ENCODE assay signal across 8 cellular contexts in genomic region chr21:43331962-43332458, GRCh38.
DNase-seq lines count a peak whose midpoint lies in the region; ATAC-seq and TF ChIP-seq lines count a peak whose summit lies in the region.
"Had no signal": no experiment of that assay in that cellular context is flagged by ENCODE, and none has a peak within 500 bp of the region (broad histone marks: within the 10 kb centered on the region; RNA-seq: fewer than 3 reads in every experiment).

No MANE protein-coding gene starts in this region.

- TF ChIP-seq CTCF in cardiac fibroblast (IDR thresholded peaks at IDR 0.05; ENCODE audit: low read depth, low read length) (no peak), testis (IDR thresholded peaks at IDR 0.05) (no peak), GM10248 (IDR thresholded peaks at IDR 0.05; ENCODE audit: control extremely low read depth, extremely low read depth, low read depth, missing control alignments) (no peak)

- POLR2A ChIA-PET in GM10248 (lab: Yijun Ruan, JAX) (no interaction called here), HEK293T (lab: Yijun Ruan, JAX) (no interaction called here)

- 70 to 80% methylated on average over 14 of the region's 14 CpGs for WGBS in testis, 2 donors

- no peak overlapping the region for H3K27ac ChIP-seq in testis

- CTCF ChIA-PET in GM10248 (lab: Yijun Ruan, JAX) (interaction anchor here (1.4 to 1.5 kb wide), 2 partner anchors 14 to 22 kb away, joined by 3 to 4 read pairs; no protein-coding TSS in a partner anchor), HEK293T (lab: Yijun Ruan, JAX) (interaction anchor here (0.7 kb wide), 1 partner anchor 11 kb away, joined by 3 read pairs; no protein-coding TSS in a partner anchor)

- no peaks in the 10 kb centered on the region for H3K9me3 ChIP-seq in testis

- intact Hi-C loops in left colon (cut with DNase I, micrococcal nuclease) (no loop called here), testis (cut with DNase I; ENCODE audit: low total_unique reads) (no loop called here)

- H3K4me3 ChIP-seq in cardiac fibroblast (replicated peaks in 1 of 2; ENCODE audit: low read depth in 2 of 2, low read length in 2 of 2) (no peak overlapping the region), testis (no peak overlapping the region)

- H3K4me1 ChIP-seq in testis = peaks cover 16% of the 10 kb centered on the region

- H3K36me3 ChIP-seq in testis (ENCODE audit: low read depth, missing control alignments) = no peaks in the 10 kb centered on the region

- peak; percentile 57 for ATAC-seq in left colon

- no peak for TF ChIP-seq POLR2A in testis (IDR thresholded peaks at IDR 0.05)

- peak; percentile 80 for DNase-seq in LHCN-M2 (ENCODE audit: low read depth)
- DNase-seq in cardiac fibroblast (ENCODE audit: low read depth in 2 of 2) = peak; percentile 95 to 97
- no peak for DNase-seq in left colon
- DNase-seq in testis = peak; percentile 54
- DNase-seq in GM10248 (ENCODE audit: extremely low spot score) = no peak
- no peak for DNase-seq in HEK293T (ENCODE audit: extremely low spot score)
- no peak for DNase-seq in stimulated activated CD4-positive, alpha-beta T cell treated with anti-CD3 and anti-CD28 coated beads, Interleukin-4, amount 100 ng/mL, for 24 hours
- DNase-seq: activated naive CD4-positive, alpha-beta T cell had no signal

- H3K27me3 ChIP-seq in testis = no peaks in the 10 kb centered on the region

TF ChIP-seq in HEK293T, 16 proteins besides CTCF, POLR2A, EP300 and RAD21:
- no peak for TF ChIP-seq NFRKB (IDR thresholded peaks at IDR 0.05)
- TF ChIP-seq ELF4 (IDR thresholded peaks at IDR 0.05) = no peak
- TF ChIP-seq BHLHE40 (IDR thresholded peaks at IDR 0.05; ENCODE audit: borderline replicate concordance) = no peak
- no peak for TF ChIP-seq SP1 (IDR thresholded peaks at IDR 0.05)
- no peak for TF ChIP-seq FOXM1 (IDR thresholded peaks at IDR 0.05; ENCODE audit: borderline replicate concordance)
- TF ChIP-seq L3MBTL2 (conservative IDR thresholded peaks at IDR 0.05) = no peak
- no peak for TF ChIP-seq ARNT (IDR thresholded peaks at IDR 0.05)
- TF ChIP-seq HDGF (IDR thresholded peaks at IDR 0.05; ENCODE audit: borderline replicate concordance) = no peak
- no peak for TF ChIP-seq ZNF384 (IDR thresholded peaks at IDR 0.05)
- no peak for TF ChIP-seq PKNOX1 (IDR thresholded peaks at IDR 0.05)
- TF ChIP-seq LEF1 (IDR thresholded peaks at IDR 0.05; ENCODE audit: borderline replicate concordance) = no peak
- no peak for TF ChIP-seq SUZ12 (IDR thresholded peaks at IDR 0.05)
- no peak for TF ChIP-seq FOXA1 (IDR thresholded peaks at IDR 0.05)
- TF ChIP-seq FOXK2 (IDR thresholded peaks at IDR 0.05) = no peak
- TF ChIP-seq CTBP1 (IDR thresholded peaks at IDR 0.05; ENCODE audit: borderline replicate concordance) = no peak
- TF ChIP-seq TARDBP (IDR thresholded peaks at IDR 0.05) = no peak

Comparison
In these comparisons a context has a peak if more than half of its experiments do, and no peak if none do; other contexts are left out.
1. DNase-seq: peak in LHCN-M2 (single experiment), cardiac fibroblast (2 of 2) and testis (single experiment); none in left colon (0 of 2), GM10248 (single experiment), HEK293T (single experiment) and stimulated activated CD4-positive, alpha-beta T cell treated with anti-CD3 and anti-CD28 coated beads, Interleukin-4, amount 100 ng/mL, for 24 hours (single experiment).